Comparison of ENCODE assay signal across 14 cellular contexts in the genomic region with DNA sequence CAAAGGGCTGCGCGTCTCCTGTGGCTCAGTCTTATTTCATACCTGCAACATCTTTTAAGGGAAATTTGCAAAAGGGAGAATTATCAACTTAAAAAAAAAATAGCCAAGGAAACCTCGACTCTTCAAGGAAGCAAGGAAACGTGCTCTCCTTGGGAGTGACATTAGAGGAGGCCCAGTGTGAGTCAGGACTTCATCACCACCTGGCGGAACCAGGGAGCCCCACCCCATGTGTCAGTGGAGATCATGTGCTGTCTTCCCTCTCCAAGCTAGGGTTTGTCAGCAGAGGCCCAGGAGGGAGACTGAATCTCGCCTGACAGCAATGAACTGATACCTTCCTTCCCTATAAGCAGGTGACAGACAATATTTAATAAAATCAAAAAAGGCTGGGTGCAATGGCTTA. TPM values are rescaled to one million over a fixed set of nuclear protein-coding genes. Genes with fewer than 3 reads are reported as not detected.
A peak's percentile ranks its signal among the peaks of the same experiment; 100 is the strongest.
DNase-seq lines count a peak whose midpoint lies in the region; ATAC-seq and TF ChIP-seq lines count a peak whose summit lies in the region.
"Had no signal": no experiment of that assay in that cellular context is flagged by ENCODE, and none has a peak within 500 bp of the region (broad histone marks: within the 10 kb centered on the region; RNA-seq: fewer than 3 reads in every experiment).

No MANE protein-coding gene starts in this region.

- H3K27ac ChIP-seq in duodenal mucosa (ENCODE audit: low read depth, low read length): peak overlapping the region; percentile 14
- H3K27ac ChIP-seq: esophagus muscularis mucosa had no signal

- no peak overlapping the region for H3K4me3 Mint-ChIP-seq in activated CD8-positive, alpha-beta T cell treated with anti-CD3 and anti-CD28 coated beads for 36 hours

- H3K9ac ChIP-seq in duodenal mucosa (ENCODE audit: low read depth in 1 of 2, low read length in 2 of 2): no peak overlapping the region

- no peak for TF ChIP-seq CTCF in mucosa of descending colon (IDR thresholded peaks at IDR 0.05)
- TF ChIP-seq CTCF in activated CD8-positive, alpha-beta T cell treated with anti-CD3 and anti-CD28 coated beads for 36 hours (IDR thresholded peaks at IDR 0.05): no peak

- H3K27me3 ChIP-seq in duodenal mucosa (ENCODE audit: control insufficient read depth in 1 of 2, insufficient read depth in 2 of 2, low read length in 2 of 2): no peaks in the 10 kb centered on the region
- H3K27me3 ChIP-seq: BE2C, esophagus muscularis mucosa had no signal

- no peak overlapping the region for H3K27ac Mint-ChIP-seq in activated CD8-positive, alpha-beta T cell treated with anti-CD3 and anti-CD28 coated beads for 36 hours
- H3K27ac Mint-ChIP-seq: activated naive CD4-positive, alpha-beta T cell treated with anti-CD3 and anti-CD28 coated beads, Interleukin-2, amount 50 U/mL, for 72 hours had no signal

- peaks cover 12% of the 10 kb centered on the region for H3K4me1 Mint-ChIP-seq in activated CD8-positive, alpha-beta T cell treated with anti-CD3 and anti-CD28 coated beads for 36 hours (ENCODE audit: low read depth)

- CTCF ChIA-PET in activated CD8-positive, alpha-beta T cell treated with anti-CD3 and anti-CD28 coated beads for 36 hours (lab: Charles Lee): no interaction called here

- ATAC-seq in mucosa of descending colon: peak; percentile 95
- no peak for ATAC-seq in activated CD8-positive, alpha-beta T cell treated with anti-CD3 and anti-CD28 coated beads for 36 hours
- no peak for ATAC-seq in GM19452 (IDR thresholded peaks at IDR 0.05; ENCODE audit: unreplicated experiment)

- peaks cover 32 to 42% of the 10 kb centered on the region in 2 donors for H3K4me1 ChIP-seq in duodenal mucosa (ENCODE audit: control insufficient read depth in 1 of 2, insufficient read depth in 2 of 2, low read length in 2 of 2)
- no peaks in the 10 kb centered on the region for H3K4me1 ChIP-seq in mucosa of descending colon (ENCODE audit: low read depth)
- H3K4me1 ChIP-seq: BE2C had no signal

- in situ Hi-C loops in KBM-7 (cut with MboI; ENCODE audit: low pct_unique_long_range_greater_than_20kb, low sequenced_read_pairs): no loop called here

- intact Hi-C loops in mucosa of descending colon (cut with DNase I, micrococcal nuclease): no loop called here
- intact Hi-C loops in activated CD8-positive, alpha-beta T cell treated with anti-CD3 and anti-CD28 coated beads for 36 hours (cut with micrococcal nuclease): no loop called here

- DNase-seq in CD1c-positive myeloid dendritic cell (ENCODE audit: extremely low spot score) (peak; percentile 16), LHCN-M2 (ENCODE audit: low read depth) (peak; percentile 68), mucosa of descending colon (no peak), hypothalamus (lab: John Stamatoyannopoulos, UW) (no peak), KBM-7 (no peak)
- no peak for DNase-seq in activated CD8-positive, alpha-beta T cell treated with anti-CD3 and anti-CD28 coated beads for 36 hours
- DNase-seq: BE2C, DMS79 treated with DMSO at 0.1 percent for 48 hours, NCI-H1436 treated with DMSO at 0.1 percent for 48 hours, NCI-H524 had no signal

- POLR2A ChIA-PET in activated CD8-positive, alpha-beta T cell treated with anti-CD3 and anti-CD28 coated beads for 36 hours (lab: Charles Lee): no interaction called here

- no peaks in the 10 kb centered on the region for H3K27me3 Mint-ChIP-seq in activated CD8-positive, alpha-beta T cell treated with anti-CD3 and anti-CD28 coated beads for 36 hours

- H3K9me3 ChIP-seq in duodenal mucosa (ENCODE audit: control insufficient read depth in 1 of 2, low read length in 2 of 2): no peaks in the 10 kb centered on the region
- no peaks in the 10 kb centered on the region for H3K9me3 ChIP-seq in mucosa of descending colon
- H3K9me3 ChIP-seq: BE2C, esophagus muscularis mucosa had no signal

- no peaks in the 10 kb centered on the region for H3K9me3 Mint-ChIP-seq in activated CD8-positive, alpha-beta T cell treated with anti-CD3 and anti-CD28 coated beads for 36 hours

- H3K4me3 ChIP-seq in duodenal mucosa (ENCODE audit: low read depth in 1 of 2, low read length in 2 of 2): no peak overlapping the region
- H3K4me3 ChIP-seq in mucosa of descending colon: no peak overlapping the region
- H3K4me3 ChIP-seq: esophagus muscularis mucosa had no signal

- peaks cover 4 to 9% of the 10 kb centered on the region in 2 donors for H3K36me3 ChIP-seq in duodenal mucosa (ENCODE audit: control insufficient read depth in 1 of 2, insufficient read depth in 2 of 2, low read length in 2 of 2)
- no peaks in the 10 kb centered on the region for H3K36me3 ChIP-seq in mucosa of descending colon (ENCODE audit: low read depth)
- H3K36me3 ChIP-seq: BE2C had no signal

- no peaks in the 10 kb centered on the region for H3K36me3 Mint-ChIP-seq in activated CD8-positive, alpha-beta T cell treated with anti-CD3 and anti-CD28 coated beads for 36 hours (ENCODE audit: low read depth)
- H3K36me3 Mint-ChIP-seq: activated naive CD4-positive, alpha-beta T cell treated with anti-CD3 and anti-CD28 coated beads, Interleukin-2, amount 50 U/mL, for 72 hours had no signal

RNA-seq across cellular contexts. Expression of a gene that starts 28.9 kb away (rescaled TPM):
- 97.7 and 122 TPM in 2 replicates for total RNA-seq in LHCN-M2 (2014; rRNA removed)
- polyA plus RNA-seq in LHCN-M2 (2012): 46.5 TPM
- total RNA-seq in mucosa of descending colon: 100 to 1,000 TPM in 2 of 3 donors, 10 to 100 TPM in 1; 76.4 to 122 (median 118) TPM
- total RNA-seq in activated CD8-positive, alpha-beta T cell treated with anti-CD3 and anti-CD28 coated beads for 36 hours: 10 to 100 TPM; 22.8 to 25.2 TPM

RNA-seq across cellular contexts. Expression of a gene that starts 50.5 kb away (rescaled TPM):
- total RNA-seq in LHCN-M2 (2014; rRNA removed) (31.7 and 32.9 TPM in 2 replicates), mucosa of descending colon (100 to 1,000 TPM in 1 of 3 donors, 10 to 100 TPM in 2; 75.6 to 138 (median 88.4) TPM)
- 83.4 TPM for polyA plus RNA-seq in LHCN-M2 (2012)
- total RNA-seq in activated CD8-positive, alpha-beta T cell treated with anti-CD3 and anti-CD28 coated beads for 36 hours: 10 to 100 TPM; 12.2 to 12.4 TPM

Comparison
In these comparisons a context has a peak if more than half of its experiments do, and no peak if none do; other contexts are left out.
1. DNase-seq: peak in CD1c-positive myeloid dendritic cell (single experiment) and LHCN-M2 (single experiment); none in mucosa of descending colon (0 of 3), hypothalamus (0 of 51), activated CD8-positive, alpha-beta T cell treated with anti-CD3 and anti-CD28 coated beads for 36 hours (single experiment) and KBM-7 (single experiment).